ENCODE assay signal across 24 cellular contexts in the genomic region with DNA sequence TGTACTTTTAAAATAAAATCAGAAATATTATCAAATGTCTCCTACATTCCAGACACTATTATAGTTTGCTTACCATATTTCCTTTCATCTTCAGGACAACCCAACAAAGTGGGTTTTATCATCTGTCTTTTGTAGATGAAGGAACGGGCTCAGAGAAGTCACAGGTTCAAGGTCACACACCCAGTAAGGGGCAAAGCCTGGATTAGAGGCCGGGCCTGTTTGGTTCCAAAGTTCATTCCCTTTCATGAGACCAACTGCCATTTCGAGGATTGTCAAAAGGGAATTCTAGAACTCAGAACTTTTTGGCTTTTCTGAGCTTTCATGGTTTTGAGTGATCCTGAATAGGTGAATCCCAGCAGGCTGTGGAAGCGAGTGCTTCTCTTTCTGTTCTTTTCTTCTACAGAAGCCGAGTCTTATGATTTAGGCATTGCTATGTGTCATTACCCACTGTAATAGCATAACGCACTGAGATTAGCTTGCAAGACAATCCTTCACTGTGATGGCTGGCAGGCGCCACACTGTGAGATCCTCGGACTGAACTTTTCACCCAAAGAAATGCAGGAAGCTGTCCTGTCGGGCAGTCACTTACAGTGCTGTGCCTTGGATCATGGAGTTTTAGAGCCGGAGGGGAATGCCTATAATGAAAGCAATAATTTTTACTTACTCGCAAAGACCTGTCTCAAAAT. TPM values are rescaled to one million over a fixed set of nuclear protein-coding genes. Genes with fewer than 3 reads are reported as not detected.
DNase-seq lines count a peak whose midpoint lies in the region; ATAC-seq and TF ChIP-seq lines count a peak whose summit lies in the region.
"Had no signal": no experiment of that assay in that cellular context is flagged by ENCODE, and none has a peak within 500 bp of the region (broad histone marks: within the 10 kb centered on the region; RNA-seq: fewer than 3 reads in every experiment).

No MANE protein-coding gene starts in this region.

- H3K27me3 ChIP-seq in RWPE2 (ENCODE audit: insufficient read depth, poor library complexity, severe bottlenecking) = no peaks in the 10 kb centered on the region
- H3K27me3 ChIP-seq: esophagus squamous epithelium, MG63 had no signal

- H3K36me3 ChIP-seq in RWPE2 (ENCODE audit: low read depth) = no peaks in the 10 kb centered on the region
- H3K36me3 ChIP-seq: esophagus squamous epithelium, MG63 had no signal

- H3K36me3 Mint-ChIP-seq in mesothelial cell of epicardium = peaks cover 2% of the 10 kb centered on the region
- H3K36me3 Mint-ChIP-seq: CD4-positive, alpha-beta memory T cell; natural killer cell treated with Interleukin-12 subunit alpha and Interleukin-12 subunit beta and Interleukin-15 and Interleukin-18, amount 100 ng/mL, for 72 hours; T-cell had no signal

- H3K27ac Mint-ChIP-seq in mesothelial cell of epicardium = peak overlapping the region; percentile 88
- H3K27ac Mint-ChIP-seq: activated CD4-positive, alpha-beta memory T cell treated with anti-CD3 and anti-CD28 coated beads for 36 hours; CD4-positive, alpha-beta memory T cell; natural killer cell treated with Interleukin-12 subunit alpha and Interleukin-12 subunit beta and Interleukin-15 and Interleukin-18, amount 100 ng/mL, for 72 hours; stimulated activated naive CD8-positive, alpha-beta T cell treated with anti-CD3 and anti-CD28 coated beads, Interleukin-15, amount 100 ng/mL, for 72 hours; T-cell had no signal

- no peaks in the 10 kb centered on the region for H3K9me3 ChIP-seq in RWPE2 (ENCODE audit: severe bottlenecking)
- H3K9me3 ChIP-seq: esophagus squamous epithelium, MG63 had no signal

- H3K4me1 Mint-ChIP-seq in mesothelial cell of epicardium = peaks cover 60% of the 10 kb centered on the region
- H3K4me1 Mint-ChIP-seq: CD4-positive, alpha-beta memory T cell; central memory CD8-positive, alpha-beta T cell; T-cell had no signal

- no peak for TF ChIP-seq CTCF in RWPE2 (IDR thresholded peaks at IDR 0.05; ENCODE audit: poor library complexity, severe bottlenecking)
- no peak for TF ChIP-seq CTCF in cardiac fibroblast (IDR thresholded peaks at IDR 0.05; ENCODE audit: low read depth, low read length)
- TF ChIP-seq CTCF in mesothelial cell of epicardium (IDR thresholded peaks at IDR 0.05; ENCODE audit: unreplicated experiment) = no peak

- H3K4me3 Mint-ChIP-seq in mesothelial cell of epicardium = no peak overlapping the region
- H3K4me3 Mint-ChIP-seq: activated CD4-positive, alpha-beta memory T cell treated with anti-CD3 and anti-CD28 coated beads for 36 hours; activated T-cell treated with anti-CD3 and anti-CD28 coated beads, Interleukin-2, amount 50 U/mL, for 72 hours; CD4-positive, alpha-beta memory T cell; central memory CD8-positive, alpha-beta T cell; natural killer cell treated with Interleukin-12 subunit alpha and Interleukin-12 subunit beta and Interleukin-15 and Interleukin-18, amount 100 ng/mL, for 72 hours; stimulated activated naive CD8-positive, alpha-beta T cell treated with anti-CD3 and anti-CD28 coated beads, Interleukin-15, amount 100 ng/mL, for 72 hours; T-cell had no signal

- peak overlapping the region; percentile 52 for H3K27ac ChIP-seq in RWPE2 (ENCODE audit: poor library complexity, severe bottlenecking)
- H3K27ac ChIP-seq: esophagus squamous epithelium, VCaP had no signal

- H3K9me3 Mint-ChIP-seq in mesothelial cell of epicardium = peaks cover 8% of the 10 kb centered on the region
- H3K9me3 Mint-ChIP-seq: central memory CD8-positive, alpha-beta T cell; natural killer cell treated with Interleukin-12 subunit alpha and Interleukin-12 subunit beta and Interleukin-15 and Interleukin-18, amount 100 ng/mL, for 72 hours; T-cell had no signal

- no peak overlapping the region for H3K4me3 ChIP-seq in RWPE2 (ENCODE audit: severe bottlenecking)
- no peak overlapping the region for H3K4me3 ChIP-seq in cardiac fibroblast (replicated peaks in 1 of 2; ENCODE audit: low read depth in 2 of 2, low read length in 2 of 2)
- H3K4me3 ChIP-seq: esophagus squamous epithelium, MG63 had no signal

- no peaks in the 10 kb centered on the region for H3K27me3 Mint-ChIP-seq in mesothelial cell of epicardium (ENCODE audit: low read depth)
- H3K27me3 Mint-ChIP-seq: activated CD4-positive, alpha-beta memory T cell treated with anti-CD3 and anti-CD28 coated beads for 36 hours; stimulated activated naive CD8-positive, alpha-beta T cell treated with anti-CD3 and anti-CD28 coated beads, Interleukin-15, amount 100 ng/mL, for 72 hours; T-cell had no signal

- ATAC-seq in RWPE2 (ENCODE audit: low read depth) (no peak), GM19395 (IDR thresholded peaks at IDR 0.05; ENCODE audit: unreplicated experiment) (no peak), HG02970 (IDR thresholded peaks at IDR 0.05; ENCODE audit: low FRiP score, unreplicated experiment) (no peak)
- ATAC-seq: T-cell had no signal

- H3K4me1 ChIP-seq in RWPE2 (ENCODE audit: insufficient read depth, poor library complexity, severe bottlenecking) = peaks cover 17% of the 10 kb centered on the region
- H3K4me1 ChIP-seq: esophagus squamous epithelium had no signal

- DNase-seq in COLO829 (ENCODE audit: low spot score) (peak; percentile 57), RWPE2 (ENCODE audit: low spot score) (no peak), cardiac fibroblast (ENCODE audit: low read depth in 2 of 2) (peak; percentile 36 to 53), mesothelial cell of epicardium (ENCODE audit: low spot score in 2 of 2, unreplicated experiment in 2 of 2) (peak in 1 of 2 experiments; percentile 58), NOMO-1 (lab: John Stamatoyannopoulos, UW; ENCODE audit: unreplicated experiment in 2 of 2) (no peak), NCI-H345 treated with DMSO at 0.1 percent for 48 hours (lab: John Stamatoyannopoulos, UW; ENCODE audit: unreplicated experiment) (no peak)
- DNase-seq: activated CD4-positive, alpha-beta memory T cell treated with anti-CD3 and anti-CD28 coated beads for 36 hours; activated T-cell treated with anti-CD3 and anti-CD28 coated beads, Interleukin-2, amount 50 U/mL, for 72 hours; CD4-positive, alpha-beta memory T cell; DND-41; effector CD8-positive, alpha-beta T cell; esophagus squamous epithelium; GOT3; mesendoderm; NCI-H146; retina; stimulated activated naive CD8-positive, alpha-beta T cell treated with anti-CD3 and anti-CD28 coated beads, Interleukin-15, amount 100 ng/mL, for 72 hours; T-cell had no signal

RNA-seq across cellular contexts. Expression of a gene that starts 43.9 kb away (rescaled TPM):
- total RNA-seq in mesothelial cell of epicardium = 39.1 to 39.7 TPM (median 39.4 TPM) in 3 replicates

Comparison
In these comparisons a context has a peak if more than half of its experiments do, and no peak if none do; other contexts are left out.
1. DNase-seq: peak in COLO829 (single experiment) and cardiac fibroblast (2 of 2); none in RWPE2 (single experiment), NOMO-1 (0 of 2) and NCI-H345 treated with DMSO at 0.1 percent for 48 hours (single experiment).